Comparison of ENCODE assay signal across 8 cellular contexts in genomic region chr1:98660941-98661543, GRCh38. TPM values are rescaled to one million over a fixed set of nuclear protein-coding genes. Genes with fewer than 3 reads are reported as not detected.
A peak's percentile ranks its signal among the peaks of the same experiment; 100 is the strongest.
DNase-seq lines count a peak whose midpoint lies in the region; ATAC-seq, FAIRE-seq and TF ChIP-seq lines count a peak whose summit lies in the region.

No MANE protein-coding gene starts in this region.

- H3K36me3 ChIP-seq in left ventricle myocardium inferior, result no peaks in the 10 kb centered on the region

- no peak for FAIRE-seq in D721Med (lab: Jason Lieb, UNC)

- intact Hi-C loops in left ventricle myocardium inferior (cut with micrococcal nuclease), result no loop called here

- H3K4me3 Mint-ChIP-seq in activated CD8-positive, alpha-beta T cell treated with anti-CD3 and anti-CD28 coated beads, Interleukin-2, amount 10 ng/mL, durations not matched to agents 7 days and 5 days, result peak overlapping the region; percentile 43

- H3K27ac Mint-ChIP-seq in activated CD8-positive, alpha-beta T cell treated with anti-CD3 and anti-CD28 coated beads, Interleukin-2, amount 10 ng/mL, durations not matched to agents 7 days and 5 days, result no peak overlapping the region

- H3K9me3 ChIP-seq in left ventricle myocardium inferior (replicated peaks), result no peaks in the 10 kb centered on the region

- ATAC-seq in activated CD8-positive, alpha-beta T cell treated with anti-CD3 and anti-CD28 coated beads, Interleukin-2, amount 10 ng/mL, durations not matched to agents 7 days and 5 days, result no peak
- ATAC-seq in HG03342 (IDR thresholded peaks at IDR 0.05; ENCODE audit: unreplicated experiment), result no peak

- no peaks in the 10 kb centered on the region for H3K27me3 ChIP-seq in left ventricle myocardium inferior (ENCODE audit: low read depth)

- H3K4me1 ChIP-seq in left ventricle myocardium inferior, result peaks cover 33% of the 10 kb centered on the region

- DNase-seq in HEK293T (ENCODE audit: extremely low spot score), result no peak
- no peak for DNase-seq in activated CD8-positive, alpha-beta T cell treated with anti-CD3 and anti-CD28 coated beads, Interleukin-2, amount 10 ng/mL, durations not matched to agents 7 days and 5 days
- DNase-seq in left ventricle myocardium inferior, result no peak
- peak; percentile 11 for DNase-seq in renal cortical epithelial cell (ENCODE audit: low read depth)
- DNase-seq in D721Med (ENCODE audit: insufficient read length, low spot score), result no peak
- no peak for DNase-seq in NCI-H1417 (lab: John Stamatoyannopoulos, UW)
- no peak for DNase-seq in iPS-NIHi11 (ENCODE audit: low spot score)

- TF ChIP-seq CTCF in left ventricle myocardium inferior (IDR thresholded peaks at IDR 0.05; ENCODE audit: borderline replicate concordance) (no peak), D721Med (IDR thresholded peaks at IDR 0.05; ENCODE audit: insufficient read depth, missing control alignments) (no peak)

- no peaks in the 10 kb centered on the region for H3K36me3 Mint-ChIP-seq in activated CD8-positive, alpha-beta T cell treated with anti-CD3 and anti-CD28 coated beads, Interleukin-2, amount 10 ng/mL, durations not matched to agents 7 days and 5 days (ENCODE audit: low read depth)

- peak overlapping the region; percentile 90 for H3K27ac ChIP-seq in left ventricle myocardium inferior (replicated peaks)

- peaks cover 10% of the 10 kb centered on the region for H3K4me1 Mint-ChIP-seq in activated CD8-positive, alpha-beta T cell treated with anti-CD3 and anti-CD28 coated beads, Interleukin-2, amount 10 ng/mL, durations not matched to agents 7 days and 5 days (ENCODE audit: low read depth)

- CTCF ChIA-PET in HEK293T (lab: Yijun Ruan, JAX), result no interaction called here
- CTCF ChIA-PET in activated CD8-positive, alpha-beta T cell treated with anti-CD3 and anti-CD28 coated beads, Interleukin-2, amount 10 ng/mL, durations not matched to agents 7 days and 5 days (lab: Charles Lee), result no interaction called here

- no peaks in the 10 kb centered on the region for H3K9me3 Mint-ChIP-seq in activated CD8-positive, alpha-beta T cell treated with anti-CD3 and anti-CD28 coated beads, Interleukin-2, amount 10 ng/mL, durations not matched to agents 7 days and 5 days (ENCODE audit: insufficient read depth)

- H3K4me3 ChIP-seq in left ventricle myocardium inferior, result peak overlapping the region; percentile 94

- POLR2A ChIA-PET in HEK293T (lab: Yijun Ruan, JAX), result interaction anchor here (2.0 to 2.1 kb wide), 2 partner anchors 9 to 13 kb away, joined by 4 to 7 read pairs; no protein-coding TSS in a partner anchor
- POLR2A ChIA-PET in activated CD8-positive, alpha-beta T cell treated with anti-CD3 and anti-CD28 coated beads, Interleukin-2, amount 10 ng/mL, durations not matched to agents 7 days and 5 days (lab: Charles Lee), result no interaction called here

- peaks cover 41% of the 10 kb centered on the region for H3K27me3 Mint-ChIP-seq in activated CD8-positive, alpha-beta T cell treated with anti-CD3 and anti-CD28 coated beads, Interleukin-2, amount 10 ng/mL, durations not matched to agents 7 days and 5 days (ENCODE audit: low read depth)

TF ChIP-seq in HEK293T, 16 proteins besides CTCF, POLR2A, EP300 and RAD21:
- TF ChIP-seq BHLHE40 (IDR thresholded peaks at IDR 0.05; ENCODE audit: borderline replicate concordance), result no peak
- TF ChIP-seq LEF1 (IDR thresholded peaks at IDR 0.05; ENCODE audit: borderline replicate concordance), result no peak
- TF ChIP-seq, protein P1, sequence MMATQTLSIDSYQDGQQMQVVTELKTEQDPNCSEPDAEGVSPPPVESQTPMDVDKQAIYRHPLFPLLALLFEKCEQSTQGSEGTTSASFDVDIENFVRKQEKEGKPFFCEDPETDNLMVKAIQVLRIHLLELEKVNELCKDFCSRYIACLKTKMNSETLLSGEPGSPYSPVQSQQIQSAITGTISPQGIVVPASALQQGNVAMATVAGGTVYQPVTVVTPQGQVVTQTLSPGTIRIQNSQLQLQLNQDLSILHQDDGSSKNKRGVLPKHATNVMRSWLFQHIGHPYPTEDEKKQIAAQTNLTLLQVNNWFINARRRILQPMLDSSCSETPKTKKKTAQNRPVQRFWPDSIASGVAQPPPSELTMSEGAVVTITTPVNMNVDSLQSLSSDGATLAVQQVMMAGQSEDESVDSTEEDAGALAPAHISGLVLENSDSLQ (IDR thresholded peaks at IDR 0.05), result no peak
- 0 out of 2 replicates have a peak, but pooled peaks have one; percentile 10 for TF ChIP-seq L3MBTL2 (conservative IDR thresholded peaks at IDR 0.05)
- TF ChIP-seq ARNT (IDR thresholded peaks at IDR 0.05), result no peak
- no peak for TF ChIP-seq FOXM1 (IDR thresholded peaks at IDR 0.05; ENCODE audit: borderline replicate concordance)

RNA-seq across cellular contexts. Expression of gene SNX7, which starts 0.5 kb away (rescaled TPM):
- total RNA-seq in activated CD8-positive, alpha-beta T cell treated with anti-CD3 and anti-CD28 coated beads, Interleukin-2, amount 10 ng/mL, durations not matched to agents 7 days and 5 days, result not detected
- total RNA-seq in left ventricle myocardium inferior (15.8 TPM), renal cortical epithelial cell (50.8 and 72.2 TPM in 2 replicates)

Comparison
In these comparisons a context has a peak if more than half of its experiments do, and no peak if none do; other contexts are left out.
1. RNA of gene SNX7, which starts 0.5 kb away (total RNA-seq): 50.8 to 72.2 TPM in renal cortical epithelial cell and 15.8 TPM in left ventricle myocardium inferior (single experiment); not detected in activated CD8-positive, alpha-beta T cell treated with anti-CD3 and anti-CD28 coated beads, Interleukin-2, amount 10 ng/mL, durations not matched to agents 7 days and 5 days; every median in the first group is over 10 times any median in the second.